ENCODE assay signal across 8 cellular contexts in genomic region chr14:32200368-32201195, GRCh38. TPM values are rescaled to one million over a fixed set of nuclear protein-coding genes. Genes with fewer than 3 reads are reported as not detected.
DNase-seq lines count a peak whose midpoint lies in the region; ATAC-seq and TF ChIP-seq lines count a peak whose summit lies in the region.

No MANE protein-coding gene starts in this region.

- no peak for DNase-seq in activated naive CD8-positive, alpha-beta T cell treated with anti-CD3 and anti-CD28 coated beads for 36 hours
- DNase-seq in lower leg skin (ENCODE audit: low spot score in 2 of 2) (no peak), uterus (no peak), activated gamma-delta T cell (lab: John Stamatoyannopoulos, UW) (no peak), NCI-H1417 (lab: John Stamatoyannopoulos, UW) (no peak), GM19238 (ENCODE audit: insufficient read length, low spot score) (no peak)

- peak overlapping the region; percentile 89 for H3K27ac ChIP-seq in uterus

- ATAC-seq in HG03066 (IDR thresholded peaks at IDR 0.05; ENCODE audit: low read depth, unreplicated experiment), result peak; percentile 30

- no peaks in the 10 kb centered on the region for H3K36me3 ChIP-seq in uterus

- no peaks in the 10 kb centered on the region for H3K4me1 ChIP-seq in uterus

- no peaks in the 10 kb centered on the region for H3K9me3 ChIP-seq in uterus

- 13 to 16% methylated on average over 14 of the region's 14 CpGs for WGBS in lower leg skin, 2 donors

- intact Hi-C loops in lower leg skin (cut with DNase I; ENCODE audit: low total_unique reads), result no loop called here
- intact Hi-C loops in uterus (cut with DNase I; ENCODE audit: low total_unique reads), result no loop called here

- peaks cover 1% of the 10 kb centered on the region for H3K9me3 Mint-ChIP-seq in activated naive CD8-positive, alpha-beta T cell treated with anti-CD3 and anti-CD28 coated beads for 36 hours

- peaks cover 4% of the 10 kb centered on the region for H3K27me3 Mint-ChIP-seq in activated naive CD8-positive, alpha-beta T cell treated with anti-CD3 and anti-CD28 coated beads for 36 hours

- H3K36me3 Mint-ChIP-seq in activated naive CD8-positive, alpha-beta T cell treated with anti-CD3 and anti-CD28 coated beads for 36 hours, result peaks cover 4% of the 10 kb centered on the region

- TF ChIP-seq CTCF in GM12875 (IDR thresholded peaks at IDR 0.05; ENCODE audit: borderline replicate concordance, insufficient read depth, low read depth, low read length) (no peak), lower leg skin (IDR thresholded peaks at IDR 0.05) (no peak), uterus (IDR thresholded peaks at IDR 0.05) (no peak)

- TF ChIP-seq POLR2A in lower leg skin (IDR thresholded peaks at IDR 0.05) (no peak), uterus (IDR thresholded peaks at IDR 0.05) (no peak)

- no peaks in the 10 kb centered on the region for H3K27me3 ChIP-seq in uterus

- H3K4me3 Mint-ChIP-seq in activated naive CD8-positive, alpha-beta T cell treated with anti-CD3 and anti-CD28 coated beads for 36 hours, result peak overlapping the region; percentile 91

- H3K4me3 ChIP-seq in GM12875 (ENCODE audit: low read depth, low read length) (peak overlapping the region; percentile 40), lower leg skin (ENCODE audit: low read depth, poor library complexity, severe bottlenecking) (peak overlapping the region; percentile 50), uterus (peak overlapping the region; percentile 59 to 85)

- peak overlapping the region; percentile 100 for H3K27ac Mint-ChIP-seq in activated naive CD8-positive, alpha-beta T cell treated with anti-CD3 and anti-CD28 coated beads for 36 hours

- peaks cover 41% of the 10 kb centered on the region for H3K4me1 Mint-ChIP-seq in activated naive CD8-positive, alpha-beta T cell treated with anti-CD3 and anti-CD28 coated beads for 36 hours

RNA-seq across cellular contexts. Expression of gene RNU6-7, which starts 1.3 kb away (rescaled TPM):
- not detected for total RNA-seq in activated naive CD8-positive, alpha-beta T cell treated with anti-CD3 and anti-CD28 coated beads for 36 hours
- total RNA-seq in lower leg skin (not detected), uterus (not detected)

RNA-seq across cellular contexts. Expression of gene RNU6-8, which starts 2.5 kb away (rescaled TPM):
- total RNA-seq in activated naive CD8-positive, alpha-beta T cell treated with anti-CD3 and anti-CD28 coated beads for 36 hours, result not detected
- total RNA-seq in lower leg skin (not detected), uterus (not detected)
